ENCODE assay signal across 19 cellular contexts in the genomic region with DNA sequence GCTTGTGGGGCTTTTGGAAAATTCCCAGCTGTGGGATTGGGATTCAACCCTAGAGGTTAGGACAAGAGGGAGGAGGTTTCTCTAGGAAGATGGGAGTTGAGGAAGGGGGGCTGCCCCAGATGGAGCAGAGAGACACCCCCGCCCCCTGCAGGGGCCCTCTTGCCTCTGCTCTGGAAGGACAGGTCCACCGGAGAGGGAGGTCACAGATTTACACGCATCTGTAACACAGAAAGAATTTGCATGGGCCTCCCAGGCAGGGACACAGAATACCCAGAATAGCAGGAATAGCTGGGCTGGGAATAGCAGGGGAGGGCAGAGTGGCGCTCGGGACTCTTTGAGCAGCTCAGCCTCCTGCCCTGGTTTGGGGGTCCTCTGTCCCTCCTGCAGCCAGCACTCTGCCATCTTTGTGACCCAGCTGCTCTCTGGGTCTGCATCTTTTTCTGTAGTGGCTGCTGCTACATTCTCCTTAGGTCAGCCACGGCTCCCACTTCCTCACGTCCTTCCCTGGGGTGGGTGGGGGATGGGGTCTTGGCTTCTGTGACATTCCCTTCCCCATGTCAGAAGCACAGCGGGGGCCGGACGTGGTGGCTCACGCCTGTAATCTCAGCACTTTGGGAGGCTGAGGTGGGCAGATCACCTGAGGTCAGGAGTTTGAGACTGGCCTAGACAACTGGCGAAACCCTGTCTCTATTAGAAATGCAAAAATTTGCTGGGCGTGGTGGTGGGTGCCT. TPM values are rescaled to one million over a fixed set of nuclear protein-coding genes. Genes with fewer than 3 reads are reported as not detected.
A peak's percentile ranks its signal among the peaks of the same experiment; 100 is the strongest.
DNase-seq lines count a peak whose midpoint lies in the region; ATAC-seq, FAIRE-seq and TF ChIP-seq lines count a peak whose summit lies in the region.
"Had no signal": no experiment of that assay in that cellular context is flagged by ENCODE, and none has a peak within 500 bp of the region (broad histone marks: within the 10 kb centered on the region; RNA-seq: fewer than 3 reads in every experiment).

No MANE protein-coding gene starts in this region.

- H3K4me3 ChIP-seq in H7 (ENCODE audit: insufficient read depth, low read depth, low read length) (no peak overlapping the region), K562 (no peak overlapping the region)
- H3K4me3 ChIP-seq: testis had no signal

- H3K9me3 ChIP-seq in K562 (replicated peaks; ENCODE audit: control insufficient read depth, insufficient read depth, low read depth, low read length) = no peaks in the 10 kb centered on the region
- H3K9me3 ChIP-seq: testis had no signal

- no peak for TF ChIP-seq RAD21 in K562 (CRISPR knock-in tag; conservative IDR thresholded peaks at IDR 0.05 in 1 of 2, IDR thresholded peaks at IDR 0.05 in 1 of 2)

- no peaks in the 10 kb centered on the region for H3K79me2 ChIP-seq in K562 (ENCODE audit: control insufficient read depth, insufficient read depth, low read length)

- no peak overlapping the region for H2AFZ ChIP-seq in K562 (ENCODE audit: low read depth, low read length)

- no peaks in the 10 kb centered on the region for H3K4me1 ChIP-seq in K562 (replicated peaks in 1 of 2; ENCODE audit: control insufficient read depth in 2 of 2, insufficient read depth in 2 of 2, low read length in 2 of 2)
- H3K4me1 ChIP-seq: testis had no signal

- ATAC-seq in K562 (no peak), sciatic nerve (no peak), HG02678 (IDR thresholded peaks at IDR 0.05; ENCODE audit: unreplicated experiment) (no peak), GM21723 (IDR thresholded peaks at IDR 0.05; ENCODE audit: unreplicated experiment) (no peak)
- ATAC-seq in stimulated activated naive CD8-positive, alpha-beta T cell treated with anti-CD3 and anti-CD28 coated beads, Interleukin-15, amount 100 ng/mL, for 72 hours = no peak
- ATAC-seq: esophagus mucosa; natural killer cell treated with Interleukin-12 subunit alpha and Interleukin-12 subunit beta and Interleukin-15 and Interleukin-18, amount 100 ng/mL, for 72 hours had no signal

- no peak overlapping the region for H3K27ac ChIP-seq in K562 (ENCODE audit: extremely low read depth, low read depth, low read length)
- H3K27ac ChIP-seq: C4-2B, testis had no signal

- H3K36me3 ChIP-seq in H7 (replicated peaks; ENCODE audit: control insufficient read depth, insufficient read depth, low read length) = no peaks in the 10 kb centered on the region
- H3K36me3 ChIP-seq in K562 (ENCODE audit: control insufficient read depth, insufficient read depth, low read length) = no peaks in the 10 kb centered on the region

- no peak overlapping the region for H3K9ac ChIP-seq in K562 (ENCODE audit: insufficient read depth in 1 of 2, low read depth in 2 of 2, low read length in 2 of 2)

- no peak for TF ChIP-seq EP300 in K562 (IDR thresholded peaks at IDR 0.05; ENCODE audit: low read length)

- no peak for TF ChIP-seq POLR2A in K562 (conservative IDR thresholded peaks at IDR 0.05)

- no peaks in the 10 kb centered on the region for H3K27me3 Mint-ChIP-seq in stimulated activated naive CD8-positive, alpha-beta T cell treated with anti-CD3 and anti-CD28 coated beads, Interleukin-15, amount 100 ng/mL, for 72 hours
- H3K27me3 Mint-ChIP-seq: activated CD4-positive, alpha-beta memory T cell treated with anti-CD3 and anti-CD28 coated beads for 36 hours had no signal

- H3K27me3 ChIP-seq in H7 (ENCODE audit: control insufficient read depth, insufficient read depth, low read length) (no peaks in the 10 kb centered on the region), K562 (ENCODE audit: control insufficient read depth in 2 of 2, insufficient read depth in 2 of 2, low read length in 2 of 2) (peaks cover 0 to 2% of the 10 kb centered on the region in 2 experiments; a peak in 3 of 5 replicates)
- H3K27me3 ChIP-seq: testis had no signal

- peak; percentile 67 for DNase-seq in H7
- peak in 1 of 4 experiments; percentile 13 for DNase-seq in K562 (ENCODE audit: extremely low read depth in 1 of 4, low spot score in 3 of 4)
- DNase-seq in hepatic stellate cell (ENCODE audit: low spot score) = peak; percentile 54
- peak; percentile 18 for DNase-seq in sciatic nerve (ENCODE audit: low spot score)
- no peak for DNase-seq in stimulated activated naive CD8-positive, alpha-beta T cell treated with anti-CD3 and anti-CD28 coated beads, Interleukin-15, amount 100 ng/mL, for 72 hours
- DNase-seq in C1 segment of cervical spinal cord (lab: John Stamatoyannopoulos, UW) = no peak
- DNase-seq: activated CD4-positive, alpha-beta memory T cell treated with anti-CD3 and anti-CD28 coated beads for 36 hours; DMS79 treated with DMSO at 0.1 percent for 48 hours; NCI-H2029 treated with DMSO at 0.1 percent for 48 hours; NCI-H69; retina; testis had no signal

- no peak overlapping the region for H3K27ac Mint-ChIP-seq in stimulated activated naive CD8-positive, alpha-beta T cell treated with anti-CD3 and anti-CD28 coated beads, Interleukin-15, amount 100 ng/mL, for 72 hours
- H3K27ac Mint-ChIP-seq: activated CD4-positive, alpha-beta memory T cell treated with anti-CD3 and anti-CD28 coated beads for 36 hours; activated T-helper 1 cell treated with anti-CD3 and anti-CD28 coated beads, Interleukin-12 subunit alpha, Interleukin-12 subunit beta, Interleukin-2, Interleukin-4 antibody, amounts not matched to agents 30 ng/mL and 10 ng/mL and 1 ng/mL, durations not matched to agents 14 hours and 24 hours and 36 hours; dendritic cell treated with granulocyte-macrophage colony-stimulating factor and Interleukin-4, amounts not matched to agents 40 ng/mL and 50 ng/mL, for 4 days; natural killer cell treated with Interleukin-12 subunit alpha and Interleukin-12 subunit beta and Interleukin-15 and Interleukin-18, amount 100 ng/mL, for 72 hours had no signal

- POLR2A ChIA-PET in K562 (lab: Yijun Ruan, JAX) = no interaction called here

- in situ Hi-C loops in K562 (cut with MboI) = no loop called here

- no peak for TF ChIP-seq CTCF in K562 (IDR thresholded peaks at IDR 0.05 in 2 of 3, conservative IDR thresholded peaks at IDR 0.05 in 1 of 3; ENCODE audit: insufficient read depth in 2 of 3, low read depth in 1 of 3, low read length in 3 of 3)

- no TSS peak for BruUV-seq in K562 (replicated peaks; lab: Mats Ljungman, UMichigan)

- peaks cover 23% of the 10 kb centered on the region for H3K4me1 Mint-ChIP-seq in stimulated activated naive CD8-positive, alpha-beta T cell treated with anti-CD3 and anti-CD28 coated beads, Interleukin-15, amount 100 ng/mL, for 72 hours

- no peaks in the 10 kb centered on the region for H4K20me1 ChIP-seq in K562 (replicated peaks; ENCODE audit: control insufficient read depth, insufficient read depth, low read length)

- intact Hi-C loops in K562 (cut with micrococcal nuclease) = no loop called here
- intact Hi-C loops in sciatic nerve (cut with DNase I) = no loop called here

- H3K4me3 Mint-ChIP-seq in stimulated activated naive CD8-positive, alpha-beta T cell treated with anti-CD3 and anti-CD28 coated beads, Interleukin-15, amount 100 ng/mL, for 72 hours = no peak overlapping the region
- H3K4me3 Mint-ChIP-seq: activated CD4-positive, alpha-beta memory T cell treated with anti-CD3 and anti-CD28 coated beads for 36 hours; activated T-helper 1 cell treated with anti-CD3 and anti-CD28 coated beads, Interleukin-12 subunit alpha, Interleukin-12 subunit beta, Interleukin-2, Interleukin-4 antibody, amounts not matched to agents 30 ng/mL and 10 ng/mL and 1 ng/mL, durations not matched to agents 14 hours and 24 hours and 36 hours; dendritic cell treated with granulocyte-macrophage colony-stimulating factor and Interleukin-4, amounts not matched to agents 40 ng/mL and 50 ng/mL, for 4 days; natural killer cell treated with Interleukin-12 subunit alpha and Interleukin-12 subunit beta and Interleukin-15 and Interleukin-18, amount 100 ng/mL, for 72 hours had no signal

- CTCF ChIA-PET in K562 (lab: Yijun Ruan, JAX; ENCODE audit: low intra/inter-chr PET ratio) = no interaction called here

- WGBS in K562 (ENCODE audit: insufficient coverage, low coverage, missing lambda C conversion rate) = 8% methylated on average over 9 of the region's 13 CpGs

- H3K9me3 Mint-ChIP-seq in stimulated activated naive CD8-positive, alpha-beta T cell treated with anti-CD3 and anti-CD28 coated beads, Interleukin-15, amount 100 ng/mL, for 72 hours = no peaks in the 10 kb centered on the region
- H3K9me3 Mint-ChIP-seq: activated CD4-positive, alpha-beta memory T cell treated with anti-CD3 and anti-CD28 coated beads for 36 hours; activated T-helper 1 cell treated with anti-CD3 and anti-CD28 coated beads, Interleukin-12 subunit alpha, Interleukin-12 subunit beta, Interleukin-2, Interleukin-4 antibody, amounts not matched to agents 30 ng/mL and 10 ng/mL and 1 ng/mL, durations not matched to agents 14 hours and 24 hours and 36 hours; dendritic cell treated with granulocyte-macrophage colony-stimulating factor and Interleukin-4, amounts not matched to agents 40 ng/mL and 50 ng/mL, for 4 days; natural killer cell treated with Interleukin-12 subunit alpha and Interleukin-12 subunit beta and Interleukin-15 and Interleukin-18, amount 100 ng/mL, for 72 hours had no signal

- no peak overlapping the region for H3K4me2 ChIP-seq in K562 (ENCODE audit: insufficient read depth, low read length)

- FAIRE-seq in K562 (lab: Jason Lieb, UNC) = no peak

- H3K9me1 ChIP-seq in K562 (ENCODE audit: control insufficient read depth, insufficient read depth, low read length) = no peaks in the 10 kb centered on the region

RNA-seq across cellular contexts. Expression of a gene that starts 33.9 kb away (rescaled TPM):
- total RNA-seq in H7 (2014; rRNA removed; shearing (Covaris generic)) = 1.6 and 3.0 TPM in 2 replicates
- total RNA-seq in K562 (2011; cell fraction: chromatin; rRNA removed; ENCODE audit: low replicate concordance) = 0.44 and 0.93 TPM in 2 replicates
- total RNA-seq in K562 (2011; cell fraction: nucleolus; rRNA removed) = 0.92 and 1.3 TPM in 2 replicates
- total RNA-seq in K562 (2011; cell fraction: nucleoplasm; rRNA removed) = 0.81 and 1.4 TPM in 2 replicates
- total RNA-seq in K562 (2014; rRNA removed) (0.09 TPM in 1 of 2 replicates, not detected in the other), K562 (2014; rRNA removed; fragmentation: Illumina TruSeq; extraction: Trizol) (0.11 and 0.22 TPM in 2 replicates), K562 (2015; rRNA removed; fragmentation: Illumina TruSeq; extraction: Trizol) (0.11 and 0.51 TPM in 2 replicates), K562 (2021) (0.38 and 0.42 TPM in 2 replicates), sciatic nerve (121 TPM)
- polyA plus RNA-seq in K562 (2011; rRNA removed) (0.96 and 1.2 TPM in 2 replicates), K562 (2014; fragmentation: Illumina TruSeq; extraction: Trizol) (0.25 and 0.42 TPM in 2 replicates), K562 (2014; fragmentation: Nextera tagmentation; extraction: Ambion mirVana) (under 1 TPM; 0.10 to 0.15 TPM), K562 (2014; rRNA removed) (0.27 and 1.7 TPM in 2 replicates)
- 1.4 and 3.5 TPM in 2 replicates for polyA plus RNA-seq in K562 (2011; cell fraction: cytosol; rRNA removed)
- 0.66 and 1.1 TPM in 2 replicates for polyA plus RNA-seq in K562 (2011; cell fraction: nucleus; rRNA removed)
- polyA plus RNA-seq in K562 (2012) = 0.65 and 0.80 TPM in 2 replicates
- 0.33 and 1.8 TPM in 2 replicates for polyA minus RNA-seq in K562 (2011; rRNA and poly(A)+ RNA removed)
- polyA minus RNA-seq in K562 (2011; cell fraction: cytosol; rRNA and poly(A)+ RNA removed) = 3.1 and 4.1 TPM in 2 replicates
- polyA minus RNA-seq in K562 (2011; cell fraction: nucleus; rRNA and poly(A)+ RNA removed) = 0.40 and 0.56 TPM in 2 replicates
- total RNA-seq: activated CD4-positive, alpha-beta memory T cell treated with anti-CD3 and anti-CD28 coated beads for 36 hours had no signal

RNA-seq across cellular contexts. Expression of a gene that starts 40.2 kb away (rescaled TPM):
- total RNA-seq in H7 (2014; rRNA removed; shearing (Covaris generic)) = not detected in 2 replicates
- not detected in 2 replicates for total RNA-seq in K562 (2011; cell fraction: chromatin; rRNA removed; ENCODE audit: low replicate concordance)
- total RNA-seq in K562 (2011; cell fraction: nucleolus; rRNA removed) = not detected in 2 replicates
- not detected in 2 replicates for total RNA-seq in K562 (2011; cell fraction: nucleoplasm; rRNA removed)
- total RNA-seq in K562 (2014; rRNA removed) (not detected in 2 replicates), K562 (2014; rRNA removed; fragmentation: Illumina TruSeq; extraction: Trizol) (not detected in 2 replicates), K562 (2015; rRNA removed; fragmentation: Illumina TruSeq; extraction: Trizol) (not detected in 2 replicates), K562 (2021) (0.29 and 0.60 TPM in 2 replicates), sciatic nerve (0.13 TPM)
- polyA plus RNA-seq in K562 (2011; rRNA removed) (not detected in 2 replicates), K562 (2014; fragmentation: Illumina TruSeq; extraction: Trizol) (0.10 TPM in 1 of 2 replicates, not detected in the other), K562 (2014; fragmentation: Nextera tagmentation; extraction: Ambion mirVana) (under 1 TPM; 0.04 to 0.07 TPM), K562 (2014; rRNA removed) (0.04 TPM in 1 of 2 replicates, not detected in the other)
- not detected in 2 replicates for polyA plus RNA-seq in K562 (2011; cell fraction: cytosol; rRNA removed)
- polyA plus RNA-seq in K562 (2011; cell fraction: nucleus; rRNA removed) = not detected in 2 replicates
- 0.04 and 0.06 TPM in 2 replicates for polyA plus RNA-seq in K562 (2012)
- not detected in 2 replicates for polyA minus RNA-seq in K562 (2011; rRNA and poly(A)+ RNA removed)
- not detected in 2 replicates for polyA minus RNA-seq in K562 (2011; cell fraction: cytosol; rRNA and poly(A)+ RNA removed)
- not detected in 2 replicates for polyA minus RNA-seq in K562 (2011; cell fraction: nucleus; rRNA and poly(A)+ RNA removed)
- total RNA-seq: testis had no signal

RNA-seq across cellular contexts. Expression of a gene that starts 53.9 kb away (rescaled TPM):
- 0.67 and 2.1 TPM in 2 replicates for total RNA-seq in H7 (2014; rRNA removed; shearing (Covaris generic))
- total RNA-seq in K562 (2011; cell fraction: chromatin; rRNA removed; ENCODE audit: low replicate concordance) = not detected in 2 replicates
- not detected in 2 replicates for total RNA-seq in K562 (2011; cell fraction: nucleolus; rRNA removed)
- total RNA-seq in K562 (2011; cell fraction: nucleoplasm; rRNA removed) = not detected in 2 replicates
- total RNA-seq in K562 (2014; rRNA removed) (not detected in 2 replicates), K562 (2014; rRNA removed; fragmentation: Illumina TruSeq; extraction: Trizol) (not detected in 2 replicates), K562 (2015; rRNA removed; fragmentation: Illumina TruSeq; extraction: Trizol) (not detected in 2 replicates), K562 (2021) (0.09 and 0.16 TPM in 2 replicates), sciatic nerve (21.3 TPM)
- polyA plus RNA-seq in K562 (2011; rRNA removed) (not detected in 2 replicates), K562 (2014; fragmentation: Illumina TruSeq; extraction: Trizol) (not detected in 2 replicates), K562 (2014; fragmentation: Nextera tagmentation; extraction: Ambion mirVana) (not detected), K562 (2014; rRNA removed) (not detected in 2 replicates)
- not detected in 2 replicates for polyA plus RNA-seq in K562 (2011; cell fraction: cytosol; rRNA removed)
- polyA plus RNA-seq in K562 (2011; cell fraction: nucleus; rRNA removed) = not detected in 2 replicates
- not detected in 2 replicates for polyA plus RNA-seq in K562 (2012)
- not detected in 2 replicates for polyA minus RNA-seq in K562 (2011; rRNA and poly(A)+ RNA removed)
- not detected in 2 replicates for polyA minus RNA-seq in K562 (2011; cell fraction: cytosol; rRNA and poly(A)+ RNA removed)
- not detected in 2 replicates for polyA minus RNA-seq in K562 (2011; cell fraction: nucleus; rRNA and poly(A)+ RNA removed)
- total RNA-seq: activated CD4-positive, alpha-beta memory T cell treated with anti-CD3 and anti-CD28 coated beads for 36 hours; activated T-helper 1 cell treated with anti-CD3 and anti-CD28 coated beads, Interleukin-12 subunit alpha, Interleukin-12 subunit beta, Interleukin-2, Interleukin-4 antibody, amounts not matched to agents 30 ng/mL and 10 ng/mL and 1 ng/mL, durations not matched to agents 14 hours and 24 hours and 36 hours; natural killer cell treated with Interleukin-12 subunit alpha and Interleukin-12 subunit beta and Interleukin-15 and Interleukin-18, amount 100 ng/mL, for 72 hours had no signal

Comparison
In these comparisons a context has a peak if more than half of its experiments do, and no peak if none do; other contexts are left out.
1. DNase-seq: peak in H7 (single experiment), hepatic stellate cell (single experiment) and sciatic nerve (single experiment); none in stimulated activated naive CD8-positive, alpha-beta T cell treated with anti-CD3 and anti-CD28 coated beads, Interleukin-15, amount 100 ng/mL, for 72 hours (0 of 2) and C1 segment of cervical spinal cord (0 of 14).
2. RNA of a gene that starts 33.9 kb away (total RNA-seq): 121 TPM in sciatic nerve (single experiment); 1.6 to 3.0 TPM in H7 and 0.09 to 1.4 TPM in K562; every median in the first group is over 10 times any median in the second.